Comparison of ENCODE assay signal across 14 cellular contexts in the genomic region with DNA sequence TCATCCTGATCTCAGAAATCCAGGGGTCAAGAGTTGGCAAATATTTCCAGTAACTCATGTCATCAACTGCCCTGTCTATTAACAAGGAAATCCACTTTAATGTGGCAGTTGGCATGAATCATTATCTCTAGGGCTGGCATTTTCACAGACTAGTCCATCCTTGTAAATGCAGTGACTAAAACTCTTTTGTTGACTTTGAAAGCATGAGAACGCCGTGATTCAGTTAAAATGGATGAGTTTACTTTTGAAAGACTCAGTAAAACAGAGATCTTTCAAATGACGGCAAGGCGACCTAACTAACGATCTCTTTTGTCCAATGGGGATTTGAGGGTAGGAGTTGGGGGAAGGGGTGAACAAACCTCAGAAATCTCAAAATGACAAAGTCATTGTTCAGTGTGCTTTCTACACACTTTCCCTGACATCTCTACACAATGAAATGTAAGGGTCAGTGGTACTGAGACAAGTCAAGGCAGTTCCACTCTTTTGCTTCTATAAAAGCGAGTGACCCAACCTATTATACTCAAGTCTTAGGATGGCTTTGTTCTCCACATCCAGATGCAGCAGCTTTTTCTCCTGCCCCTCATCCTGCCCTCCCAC.
A peak's percentile ranks its signal among the peaks of the same experiment; 100 is the strongest.
DNase-seq lines count a peak whose midpoint lies in the region; ATAC-seq and TF ChIP-seq lines count a peak whose summit lies in the region.
"Had no signal": no experiment of that assay in that cellular context is flagged by ENCODE, and none has a peak within 500 bp of the region (broad histone marks: within the 10 kb centered on the region; RNA-seq: fewer than 3 reads in every experiment).

No MANE protein-coding gene starts in this region.

- no peaks in the 10 kb centered on the region for H3K79me2 ChIP-seq in HCT116 (ENCODE audit: insufficient read depth, low read length)

- no TSS peak for BruUV-seq in HCT116 (replicated peaks; lab: Mats Ljungman, UMichigan)

- POLR2A ChIA-PET in HCT116 (lab: Charles Lee), result no interaction called here

- H3K4me3 ChIP-seq in HCT116 (replicated peaks in 1 of 2; ENCODE audit: low read depth in 1 of 2, low read length in 2 of 2) (no peak overlapping the region), colonic mucosa (no peak overlapping the region)
- H3K4me3 ChIP-seq: lung had no signal

- in situ Hi-C loops in ACHN (cut with HindIII; ENCODE audit: low pct_ligation_motif_present, low pct_unique_long_range_greater_than_20kb, low sequenced_read_pairs), result no loop called here

- H2AFZ ChIP-seq in HCT116 (ENCODE audit: low read depth, low read length, poor library complexity, severe bottlenecking), result no peak overlapping the region

- no peaks in the 10 kb centered on the region for H3K9me2 ChIP-seq in HCT116 (ENCODE audit: insufficient read depth)

- H3K27ac ChIP-seq in HCT116 (ENCODE audit: low read depth, low read length) (peak overlapping the region; percentile 29; the same call in 1 of the 2 replicates), colonic mucosa (no peak overlapping the region)

- TF ChIP-seq CTCF in HCT116 (IDR thresholded peaks at IDR 0.05 in 2 of 3, conservative IDR thresholded peaks at IDR 0.05 in 1 of 3; ENCODE audit: borderline replicate concordance in 1 of 3, insufficient read depth in 1 of 3, low read depth in 2 of 3, low read length in 2 of 3) (no peak), colonic mucosa (IDR thresholded peaks at IDR 0.05) (no peak), CD14-positive monocyte (IDR thresholded peaks at IDR 0.05) (no peak)

- intact Hi-C loops in HCT116 (cut with micrococcal nuclease) (no loop called here), colonic mucosa (cut with DNase I) (no loop called here), CD14-positive monocyte (cut with micrococcal nuclease) (no loop called here)

- CTCF ChIA-PET in HCT116 (lab: Charles Lee), result no interaction called here

- no peak for TF ChIP-seq POLR2A in HCT116 (IDR thresholded peaks at IDR 0.05; ENCODE audit: borderline replicate concordance, extremely low read depth, insufficient read depth, insufficient read length)

- H4K20me1 ChIP-seq in HCT116 (ENCODE audit: insufficient read depth), result no peaks in the 10 kb centered on the region

- ATAC-seq in HCT116 (no peak), SK-N-SH treated with all-trans-retinoic acid at 6 μM for 48 hours (peak; percentile 82)
- ATAC-seq: activated CD4-positive, CD25-positive, alpha-beta regulatory T cell treated with anti-CD3 and anti-CD28 coated beads, Interleukin-2, amount 50 U/mL, for 24 hours; right cardiac atrium had no signal

- H3K36me3 Mint-ChIP-seq in CD14-positive monocyte, result peaks cover 8 to 12% of the 10 kb centered on the region in 2 donors

- DNase-seq in ACHN (peak; percentile 27), HCT116 (ENCODE audit: low read depth, low spot score) (no peak), fibroblast of peridontal ligament (ENCODE audit: extremely low read depth) (peak; percentile 64), colonic mucosa (no peak), CD14-positive monocyte (ENCODE audit: low spot score) (no peak), cerebellar cortex (ENCODE audit: low spot score) (no peak), OCI-M2 (lab: John Stamatoyannopoulos, UW; ENCODE audit: unreplicated experiment) (no peak)
- DNase-seq: activated naive CD8-positive, alpha-beta T cell treated with anti-CD3 and anti-CD28 coated beads, Interleukin-2, amount 10 ng/mL, durations not matched to agents 7 days and 5 days; Caco-2; NCI-H1436 treated with DMSO at 0.1 percent for 48 hours; right cardiac atrium had no signal

- H3K27me3 ChIP-seq in HCT116 (ENCODE audit: insufficient read depth, low read length) (no peaks in the 10 kb centered on the region), colonic mucosa (no peaks in the 10 kb centered on the region)

- no peaks in the 10 kb centered on the region for H3K4me1 ChIP-seq in HCT116 (ENCODE audit: control insufficient read depth in 1 of 2, insufficient read depth in 2 of 2, low read length in 2 of 2)
- no peaks in the 10 kb centered on the region for H3K4me1 ChIP-seq in colonic mucosa
- H3K4me1 ChIP-seq: Caco-2 had no signal

- TF ChIP-seq RAD21 in HCT116 (IDR thresholded peaks at IDR 0.05; ENCODE audit: low read depth), result no peak

- H3K4me1 Mint-ChIP-seq in CD14-positive monocyte, result no peaks in the 10 kb centered on the region
- H3K4me1 Mint-ChIP-seq: activated naive CD8-positive, alpha-beta T cell treated with anti-CD3 and anti-CD28 coated beads, Interleukin-2, amount 10 ng/mL, durations not matched to agents 7 days and 5 days had no signal

- H3K4me2 ChIP-seq in HCT116 (ENCODE audit: low read length), result no peak overlapping the region

- H3K36me3 ChIP-seq in HCT116 (ENCODE audit: control insufficient read depth in 1 of 2, insufficient read depth in 2 of 2, low read length in 2 of 2), result no peaks in the 10 kb centered on the region
- no peaks in the 10 kb centered on the region for H3K36me3 ChIP-seq in colonic mucosa

- H3K9me3 ChIP-seq in HCT116 (ENCODE audit: control insufficient read depth in 1 of 2, insufficient read depth in 1 of 2, low read depth in 1 of 2, low read length in 2 of 2), result 0 out of 4 replicates have a peak, but pooled peaks cover 0 to 6% of the 10 kb centered on the region in 2 experiments
- no peaks in the 10 kb centered on the region for H3K9me3 ChIP-seq in colonic mucosa

- H3K9me3 Mint-ChIP-seq in CD14-positive monocyte, result peaks cover 0 to 12% (median 4%) of the 10 kb centered on the region in 7 donors

- H3K9ac ChIP-seq in HCT116 (ENCODE audit: low read length) (no peak overlapping the region), colonic mucosa (ENCODE audit: low read depth in 2 of 2, low read length in 2 of 2) (no peak overlapping the region)

- H3K27ac Mint-ChIP-seq in CD14-positive monocyte, result no peak overlapping the region
- H3K27ac Mint-ChIP-seq: activated naive CD8-positive, alpha-beta T cell treated with anti-CD3 and anti-CD28 coated beads, Interleukin-2, amount 10 ng/mL, durations not matched to agents 7 days and 5 days had no signal

- peaks cover 0 to 2% (median 2%) of the 10 kb centered on the region in 3 donors for H3K27me3 Mint-ChIP-seq in CD14-positive monocyte (ENCODE audit: low read depth in 3 of 3)
- H3K27me3 Mint-ChIP-seq: activated naive CD8-positive, alpha-beta T cell treated with anti-CD3 and anti-CD28 coated beads, Interleukin-2, amount 10 ng/mL, durations not matched to agents 7 days and 5 days had no signal

- H3K4me3 Mint-ChIP-seq in CD14-positive monocyte, result no peak overlapping the region
- H3K4me3 Mint-ChIP-seq: activated naive CD8-positive, alpha-beta T cell treated with anti-CD3 and anti-CD28 coated beads, Interleukin-2, amount 10 ng/mL, durations not matched to agents 7 days and 5 days had no signal

- RAD21 ChIA-PET in HCT116 (lab: Charles Lee; ENCODE audit: low non-redundant PET in 1 of 2, low total read pairs in 2 of 2, uncharacterized antibody in 2 of 2, unreplicated experiment in 2 of 2), result no interaction called here

TF ChIP-seq in HCT116, 20 proteins besides CTCF, POLR2A, EP300 and RAD21 (continues in another document):
- no peak for TF ChIP-seq CEBPB (IDR thresholded peaks at IDR 0.05; ENCODE audit: low read depth)
- TF ChIP-seq, protein P1, sequence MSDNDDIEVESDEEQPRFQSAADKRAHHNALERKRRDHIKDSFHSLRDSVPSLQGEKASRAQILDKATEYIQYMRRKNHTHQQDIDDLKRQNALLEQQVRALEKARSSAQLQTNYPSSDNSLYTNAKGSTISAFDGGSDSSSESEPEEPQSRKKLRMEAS (IDR thresholded peaks at IDR 0.05), result no peak
- no peak for TF ChIP-seq YY1 (IDR thresholded peaks at IDR 0.05; ENCODE audit: extremely low read depth, insufficient replicate concordance, low read depth, low read length)
- TF ChIP-seq ZFX (IDR thresholded peaks at IDR 0.05), result no peak
- TF ChIP-seq SP1 (IDR thresholded peaks at IDR 0.05; ENCODE audit: low read depth), result 0 out of 2 replicates have a peak, but pooled peaks have one; percentile 10
- TF ChIP-seq EGR1 (IDR thresholded peaks at IDR 0.05; ENCODE audit: low read depth), result no peak
- TF ChIP-seq ZNF274 (IDR thresholded peaks at IDR 0.05; ENCODE audit: low read depth, low read length), result no peak
- no peak for TF ChIP-seq SRF (IDR thresholded peaks at IDR 0.05; ENCODE audit: low read depth)
- TF ChIP-seq FOSL1 (IDR thresholded peaks at IDR 0.05; ENCODE audit: low read depth), result peak; percentile 26; the same call in 1 of the 2 replicates
- no peak for TF ChIP-seq POLR2AphosphoS5 (IDR thresholded peaks at IDR 0.05; ENCODE audit: low read depth, low read length)

TF ChIP-seq in SK-N-SH treated with all-trans-retinoic acid at 6 μM for 48 hours, 23 proteins besides CTCF, POLR2A, EP300 and RAD21 (continues in another document):
- TF ChIP-seq ZNF565 (CRISPR knock-in tag; conservative IDR thresholded peaks at IDR 0.05; ENCODE audit: low read depth), result no peak
- TF ChIP-seq OSR1 (CRISPR knock-in tag; IDR thresholded peaks at IDR 0.05), result no peak
- TF ChIP-seq, protein P2, sequence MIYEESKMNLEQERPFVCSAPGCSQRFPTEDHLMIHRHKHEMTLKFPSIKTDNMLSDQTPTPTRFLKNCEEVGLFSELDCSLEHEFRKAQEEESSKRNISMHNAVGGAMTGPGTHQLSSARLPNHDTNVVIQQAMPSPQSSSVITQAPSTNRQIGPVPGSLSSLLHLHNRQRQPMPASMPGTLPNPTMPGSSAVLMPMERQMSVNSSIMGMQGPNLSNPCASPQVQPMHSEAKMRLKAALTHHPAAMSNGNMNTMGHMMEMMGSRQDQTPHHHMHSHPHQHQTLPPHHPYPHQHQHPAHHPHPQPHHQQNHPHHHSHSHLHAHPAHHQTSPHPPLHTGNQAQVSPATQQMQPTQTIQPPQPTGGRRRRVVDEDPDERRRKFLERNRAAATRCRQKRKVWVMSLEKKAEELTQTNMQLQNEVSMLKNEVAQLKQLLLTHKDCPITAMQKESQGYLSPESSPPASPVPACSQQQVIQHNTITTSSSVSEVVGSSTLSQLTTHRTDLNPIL (CRISPR knock-in tag; IDR thresholded peaks at IDR 0.05; ENCODE audit: low read depth), result peak; percentile 12; the same call in 1 of the 2 replicates

Comparison
In these comparisons a context has a peak if more than half of its experiments do, and no peak if none do; other contexts are left out.
1. DNase-seq: peak in ACHN (single experiment) and fibroblast of peridontal ligament (single experiment); none in HCT116 (single experiment), colonic mucosa (single experiment), CD14-positive monocyte (single experiment), cerebellar cortex (single experiment) and OCI-M2 (single experiment).